Comparison of ENCODE assay signal across 8 cellular contexts in the genomic region with DNA sequence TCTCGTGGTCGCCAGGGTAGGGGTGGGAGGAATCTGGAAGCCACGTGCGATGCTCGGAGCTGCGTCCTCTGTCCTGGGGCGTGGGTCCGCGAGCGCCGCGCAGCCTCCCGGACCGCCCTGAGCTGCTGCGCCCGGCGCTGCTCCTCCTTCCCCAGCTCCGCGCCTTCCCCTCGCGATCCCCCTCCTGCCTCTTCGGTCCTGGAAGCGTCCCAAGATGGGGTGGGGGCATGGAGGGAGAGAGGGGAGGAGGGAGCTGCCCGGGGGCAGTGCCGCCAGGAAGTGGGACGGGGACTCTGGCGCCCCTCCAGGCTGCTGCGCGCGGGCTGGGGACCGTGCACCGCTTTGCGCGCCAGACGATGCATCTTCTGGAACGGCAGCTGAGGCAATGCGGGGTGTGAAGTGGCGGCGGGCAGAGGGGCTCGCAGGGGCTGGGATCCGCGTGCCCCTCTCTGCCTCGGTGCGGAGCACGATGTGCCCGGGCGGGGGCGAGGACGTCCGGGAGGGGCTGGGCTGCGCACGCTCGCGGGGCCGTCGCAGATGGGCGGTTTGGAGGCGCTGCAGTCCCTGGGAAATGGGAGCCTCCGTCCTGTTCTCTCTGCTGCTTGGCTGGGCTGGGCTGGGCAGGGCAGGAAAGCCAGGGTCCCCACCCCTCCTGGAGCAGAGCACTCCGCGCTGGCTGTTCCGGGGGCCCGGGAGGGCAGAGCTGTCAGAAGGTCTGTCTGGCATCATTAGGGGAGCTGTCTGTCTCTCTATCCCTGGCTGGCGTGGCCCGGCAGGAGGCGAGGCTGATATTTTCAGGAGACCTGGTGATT.
A peak's percentile ranks its signal among the peaks of the same experiment; 100 is the strongest.
DNase-seq lines count a peak whose midpoint lies in the region; TF ChIP-seq lines count a peak whose summit lies in the region.

No MANE protein-coding gene starts in this region.

- peak overlapping the region; percentile 64 for H2AFZ ChIP-seq in mammary epithelial cell (ENCODE audit: low read depth, low read length)
- H2AFZ ChIP-seq in neural cell (ENCODE audit: low read depth, low read length) = no peak overlapping the region

- peak; percentile 53 for DNase-seq in G401 (ENCODE audit: low spot score)
- DNase-seq in NCI-H510A (lab: John Stamatoyannopoulos, UW) = peak; percentile 60
- no peak for DNase-seq in mammary epithelial cell
- no peak for DNase-seq in midbrain (lab: John Stamatoyannopoulos, UW)
- no peak for DNase-seq in CD14-positive monocyte (ENCODE audit: low spot score)
- no peak for DNase-seq in kidney glomerular epithelial cell (lab: John Stamatoyannopoulos, UW)
- no peak for DNase-seq in NCI-H2029 (lab: John Stamatoyannopoulos, UW)

- no peaks in the 10 kb centered on the region for H3K36me3 Mint-ChIP-seq in CD14-positive monocyte

- BruUV-seq in mammary epithelial cell (replicated peaks; lab: Mats Ljungman, UMichigan) = no TSS peak

- H3K27me3 ChIP-seq in mammary epithelial cell (ENCODE audit: insufficient read depth, low read length) = peaks cover 8% of the 10 kb centered on the region
- peaks cover 5% of the 10 kb centered on the region for H3K27me3 ChIP-seq in neural cell (ENCODE audit: insufficient read depth, low read depth, low read length)

- peak; percentile 69 for TF ChIP-seq RAD21 in neural cell (conservative IDR thresholded peaks at IDR 0.05)

- WGBS in mammary epithelial cell (ENCODE audit: low coverage, missing lambda C conversion rate) = 0% methylated on average over 15 of the region's 66 CpGs

- intact Hi-C loops in mammary epithelial cell (cut with micrococcal nuclease) (no loop called here), CD14-positive monocyte (cut with micrococcal nuclease) (no loop called here)

- no peaks in the 10 kb centered on the region for H3F3A ChIP-seq in neural cell (ENCODE audit: insufficient read depth, low read length, poor library complexity, severe bottlenecking)

- H3K9me2 ChIP-seq in neural cell (ENCODE audit: insufficient read depth, low read length) = no peaks in the 10 kb centered on the region

- no peaks in the 10 kb centered on the region for H4K20me1 ChIP-seq in mammary epithelial cell (ENCODE audit: insufficient read depth, low read length)
- no peaks in the 10 kb centered on the region for H4K20me1 ChIP-seq in neural cell (ENCODE audit: insufficient read depth)

- H3K27ac ChIP-seq in mammary epithelial cell (ENCODE audit: insufficient read depth, low read depth, low read length) = no peak overlapping the region
- no peak overlapping the region for H3K27ac ChIP-seq in neural cell (ENCODE audit: low read length)

- H3K4me2 ChIP-seq in mammary epithelial cell (ENCODE audit: insufficient read depth, low read depth, low read length) (peak overlapping the region; percentile 80), neural cell (ENCODE audit: low read length) (peak overlapping the region; percentile 48)

- in situ Hi-C loops in G401 (cut with HindIII; ENCODE audit: low sequenced_read_pairs) = no loop called here
- in situ Hi-C loops in mammary epithelial cell (cut with MboI; ENCODE audit: low sequenced_read_pairs in 2 of 2) = loop anchor here in 1 of 2 donors (25.0 kb wide), 1 partner anchor 484 kb away; no protein-coding TSS in a partner anchor

- no peaks in the 10 kb centered on the region for H3K36me3 ChIP-seq in mammary epithelial cell (ENCODE audit: insufficient read depth, low read length)
- no peaks in the 10 kb centered on the region for H3K36me3 ChIP-seq in neural cell (ENCODE audit: insufficient read depth, low read length)

- TF ChIP-seq EP300 in neural cell (conservative IDR thresholded peaks at IDR 0.05; ENCODE audit: poor library complexity, severe bottlenecking) = peak; percentile 24

- no peak overlapping the region for H3K9ac ChIP-seq in mammary epithelial cell (ENCODE audit: insufficient read depth, low read length)
- peak overlapping the region; percentile 59 for H3K9ac ChIP-seq in neural cell (ENCODE audit: low read length)

- CTCF ChIA-PET in mammary epithelial cell (lab: Charles Lee; ENCODE audit: low non-redundant PET) = no interaction called here

- H3K27ac Mint-ChIP-seq in CD14-positive monocyte = no peak overlapping the region

- dilution Hi-C loops in mammary epithelial cell (cut with HindIII; ENCODE audit: low sequenced_read_pairs) = no loop called here

- H3K9me3 Mint-ChIP-seq in CD14-positive monocyte = peaks cover 0 to 8% (median 4%) of the 10 kb centered on the region in 7 donors

- no peak for TF ChIP-seq CTCF in mammary epithelial cell (conservative IDR thresholded peaks at IDR 0.05 in 1 of 2, IDR thresholded peaks at IDR 0.05 in 1 of 2; ENCODE audit: extremely low read depth in 1 of 2, insufficient read depth in 1 of 2, low read depth in 1 of 2, low read length in 2 of 2)
- peak; percentile 83 for TF ChIP-seq CTCF in neural cell (IDR thresholded peaks at IDR 0.05; ENCODE audit: poor library complexity, severe bottlenecking)
- no peak for TF ChIP-seq CTCF in CD14-positive monocyte (IDR thresholded peaks at IDR 0.05)

- H3K4me3 Mint-ChIP-seq in CD14-positive monocyte = peak overlapping the region in 1 of 2 donors; percentile 80

- H3K4me1 ChIP-seq in mammary epithelial cell (ENCODE audit: insufficient read depth, low read length) = peaks cover 6% of the 10 kb centered on the region

- H3K79me2 ChIP-seq in mammary epithelial cell (ENCODE audit: insufficient read depth, low read length) (no peaks in the 10 kb centered on the region), neural cell (replicated peaks; ENCODE audit: insufficient read depth, low read length) (no peaks in the 10 kb centered on the region)

- H3K4me3 ChIP-seq in mammary epithelial cell (replicated peaks in 1 of 3; ENCODE audit: insufficient read depth in 1 of 3, low read depth in 2 of 3, low read length in 3 of 3) (peak overlapping the region in 2 of 3 experiments; percentile 17 to 31), neural cell (ENCODE audit: low read length) (peak overlapping the region; percentile 80)

- H3K27me3 Mint-ChIP-seq in CD14-positive monocyte (ENCODE audit: low read depth in 3 of 3) = peaks cover 23 to 36% (median 29%) of the 10 kb centered on the region in 3 donors

- H3K9me3 ChIP-seq in mammary epithelial cell (replicated peaks; ENCODE audit: insufficient read depth, low read length) = no peaks in the 10 kb centered on the region
- H3K9me3 ChIP-seq in neural cell (ENCODE audit: low read length) = no peaks in the 10 kb centered on the region

- no peaks in the 10 kb centered on the region for H3K4me1 Mint-ChIP-seq in CD14-positive monocyte

TF ChIP-seq in neural cell, 6 proteins besides CTCF, POLR2A, EP300 and RAD21:
- TF ChIP-seq, protein P1, sequence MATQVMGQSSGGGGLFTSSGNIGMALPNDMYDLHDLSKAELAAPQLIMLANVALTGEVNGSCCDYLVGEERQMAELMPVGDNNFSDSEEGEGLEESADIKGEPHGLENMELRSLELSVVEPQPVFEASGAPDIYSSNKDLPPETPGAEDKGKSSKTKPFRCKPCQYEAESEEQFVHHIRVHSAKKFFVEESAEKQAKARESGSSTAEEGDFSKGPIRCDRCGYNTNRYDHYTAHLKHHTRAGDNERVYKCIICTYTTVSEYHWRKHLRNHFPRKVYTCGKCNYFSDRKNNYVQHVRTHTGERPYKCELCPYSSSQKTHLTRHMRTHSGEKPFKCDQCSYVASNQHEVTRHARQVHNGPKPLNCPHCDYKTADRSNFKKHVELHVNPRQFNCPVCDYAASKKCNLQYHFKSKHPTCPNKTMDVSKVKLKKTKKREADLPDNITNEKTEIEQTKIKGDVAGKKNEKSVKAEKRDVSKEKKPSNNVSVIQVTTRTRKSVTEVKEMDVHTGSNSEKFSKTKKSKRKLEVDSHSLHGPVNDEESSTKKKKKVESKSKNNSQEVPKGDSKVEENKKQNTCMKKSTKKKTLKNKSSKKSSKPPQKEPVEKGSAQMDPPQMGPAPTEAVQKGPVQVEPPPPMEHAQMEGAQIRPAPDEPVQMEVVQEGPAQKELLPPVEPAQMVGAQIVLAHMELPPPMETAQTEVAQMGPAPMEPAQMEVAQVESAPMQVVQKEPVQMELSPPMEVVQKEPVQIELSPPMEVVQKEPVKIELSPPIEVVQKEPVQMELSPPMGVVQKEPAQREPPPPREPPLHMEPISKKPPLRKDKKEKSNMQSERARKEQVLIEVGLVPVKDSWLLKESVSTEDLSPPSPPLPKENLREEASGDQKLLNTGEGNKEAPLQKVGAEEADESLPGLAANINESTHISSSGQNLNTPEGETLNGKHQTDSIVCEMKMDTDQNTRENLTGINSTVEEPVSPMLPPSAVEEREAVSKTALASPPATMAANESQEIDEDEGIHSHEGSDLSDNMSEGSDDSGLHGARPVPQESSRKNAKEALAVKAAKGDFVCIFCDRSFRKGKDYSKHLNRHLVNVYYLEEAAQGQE (IDR thresholded peaks at IDR 0.05; ENCODE audit: borderline replicate concordance) = peak; percentile 13
- TF ChIP-seq POLR2AphosphoS5 (IDR thresholded peaks at IDR 0.05) = peak; percentile 24
- no peak for TF ChIP-seq EZH2 (IDR thresholded peaks at IDR 0.05; ENCODE audit: borderline replicate concordance, insufficient read depth, low read length, poor library complexity, severe bottlenecking)
- TF ChIP-seq SMC3 (conservative IDR thresholded peaks at IDR 0.05; ENCODE audit: poor library complexity) = peak; percentile 71
- TF ChIP-seq MXI1 (conservative IDR thresholded peaks at IDR 0.05; ENCODE audit: poor library complexity, severe bottlenecking) = peak; percentile 54
- no peak for TF ChIP-seq TAF1 (IDR thresholded peaks at IDR 0.05; ENCODE audit: low read depth)

Comparison
In these comparisons a context has a peak if more than half of its experiments do, and no peak if none do; other contexts are left out.
1. DNase-seq: peak in G401 (single experiment) and NCI-H510A (single experiment); none in mammary epithelial cell (single experiment), midbrain (single experiment), CD14-positive monocyte (single experiment), kidney glomerular epithelial cell (single experiment) and NCI-H2029 (single experiment).